ENCODE assay signal across 8 cellular contexts in genomic region chr12:7018350-7019042, GRCh38. TPM values are rescaled to one million over a fixed set of nuclear protein-coding genes. Genes with fewer than 3 reads are reported as not detected.
DNase-seq lines count a peak whose midpoint lies in the region; ATAC-seq and TF ChIP-seq lines count a peak whose summit lies in the region.

LPCAT3 (minus strand) TSS chr12:7018476; CDS start chr12:7018424, 52 bp downstream.

- H3K4me3 Mint-ChIP-seq in T-helper 17 cell, result peak within 1 kb of the TSS; percentile 99

- H3K27ac Mint-ChIP-seq in T-helper 17 cell, result peak within 1 kb of the TSS; percentile 93

- WGBS in prostate gland, result under 1% methylated on average over 68 of the region's 77 CpGs
- under 1% methylated on average over 77 of the region's 77 CpGs for WGBS in urinary bladder

- H3K36me3 ChIP-seq in left ventricle myocardium inferior (no peaks in the 10 kb centered on the region), prostate gland (no peaks in the 10 kb centered on the region), urinary bladder (ENCODE audit: insufficient read depth) (no peaks in the 10 kb centered on the region)

- peak within 1 kb of the TSS; percentile 75 for H3K4me3 ChIP-seq in left ventricle myocardium inferior
- H3K4me3 ChIP-seq in prostate gland, result peak within 1 kb of the TSS; percentile 66 to 86
- H3K4me3 ChIP-seq in urinary bladder (ENCODE audit: low read depth, low read length), result peak within 1 kb of the TSS; percentile 73

- H3K9me3 ChIP-seq in T-helper 17 cell (ENCODE audit: control insufficient read depth, low read length, poor library complexity, severe bottlenecking), result no peaks in the 10 kb centered on the region
- H3K9me3 ChIP-seq in left ventricle myocardium inferior (replicated peaks), result no peaks in the 10 kb centered on the region
- no peaks in the 10 kb centered on the region for H3K9me3 ChIP-seq in prostate gland

- intact Hi-C loops in left ventricle myocardium inferior (cut with micrococcal nuclease), result loop anchor here (10.0 kb wide), 1 partner anchor 54 kb away; no protein-coding TSS in a partner anchor
- intact Hi-C loops in prostate gland (cut with DNase I), result loop anchor here (5.0 kb wide), 1 partner anchor 46 kb away; the partner anchor contains the start of genes EMG1 and PHB2

- TF ChIP-seq CTCF in left ventricle myocardium inferior (IDR thresholded peaks at IDR 0.05; ENCODE audit: borderline replicate concordance) (peak; percentile 90), prostate gland (IDR thresholded peaks at IDR 0.05) (peak; percentile 76 to 97 (median 91))

- peak; percentile 93 for TF ChIP-seq POLR2A in prostate gland (IDR thresholded peaks at IDR 0.05)

- DNase-seq in NCI-H1694 treated with DMSO at 0.1 percent for 48 hours (lab: John Stamatoyannopoulos, UW) (peak; percentile 97), T-helper 17 cell (peak; percentile 96 to 98 (median 97)), amygdala (lab: John Stamatoyannopoulos, UW) (peak; percentile 53 to 99 (median 94)), left ventricle myocardium inferior (peak; percentile 99), prostate gland (ENCODE audit: low spot score) (peak; percentile 97)

- no peaks in the 10 kb centered on the region for H3K27me3 Mint-ChIP-seq in T-helper 17 cell

- ATAC-seq in GM18498 (IDR thresholded peaks at IDR 0.05; ENCODE audit: unreplicated experiment), result peak; percentile 93
- peak; percentile 91 for ATAC-seq in HG02938 (IDR thresholded peaks at IDR 0.05; ENCODE audit: unreplicated experiment)
- peak; percentile 97 for ATAC-seq in T-helper 17 cell

- H3K4me1 ChIP-seq in left ventricle myocardium inferior (peaks cover 41% of the 10 kb centered on the region), prostate gland (replicated peaks) (peaks cover 9% of the 10 kb centered on the region), urinary bladder (ENCODE audit: insufficient read depth) (peaks cover 1% of the 10 kb centered on the region)

- no peaks in the 10 kb centered on the region for H3K27me3 ChIP-seq in left ventricle myocardium inferior (ENCODE audit: low read depth)
- H3K27me3 ChIP-seq in prostate gland (replicated peaks; ENCODE audit: insufficient read depth), result no peaks in the 10 kb centered on the region

- H3K36me3 Mint-ChIP-seq in T-helper 17 cell (ENCODE audit: low read depth), result peaks cover 6% of the 10 kb centered on the region

- peaks cover 28% of the 10 kb centered on the region for H3K4me1 Mint-ChIP-seq in T-helper 17 cell

- H3K27ac ChIP-seq in left ventricle myocardium inferior (replicated peaks) (peak within 1 kb of the TSS; percentile 92), prostate gland (peak within 1 kb of the TSS; percentile 86), urinary bladder (ENCODE audit: low read depth) (peak within 1 kb of the TSS; percentile 92)

RNA-seq across cellular contexts. Expression of gene LPCAT3, which starts in this region (rescaled TPM):
- total RNA-seq in T-helper 17 cell (10 to 100 TPM; 34.3 to 45.2 TPM), left ventricle myocardium inferior (35.1 TPM), prostate gland (10 to 100 TPM; 59.9 to 86.9 TPM), urinary bladder (20.7 TPM)
- 48.1 TPM for polyA plus RNA-seq in urinary bladder

Comparison
In these comparisons a context has a peak if more than half of its experiments do, and no peak if none do; other contexts are left out.
1. Peak in every context shown above with its lines: DNase-seq, ATAC-seq, H3K4me3 ChIP-seq and H3K27ac ChIP-seq.